1 cellular context compared by ENCODE assay signal in genomic region chr19:4379383-4380253, GRCh38.
A peak's percentile ranks its signal among the peaks of the same experiment; 100 is the strongest.
TF ChIP-seq lines count a peak whose summit lies in the region.

No MANE protein-coding gene starts in this region.

TF ChIP-seq in GM12878, 131 proteins besides CTCF, POLR2A, EP300 and RAD21 (continued from another document and continues in another):
- peak; percentile 88; the same call in 1 of the 2 replicates for TF ChIP-seq RELB (IDR thresholded peaks at IDR 0.05; ENCODE audit: low read depth)
- TF ChIP-seq SMARCA5 (IDR thresholded peaks at IDR 0.05), result peak; percentile 71; the same call in 1 of the 2 replicates
- 0 out of 2 replicates have a peak, but pooled peaks have one; percentile 19 for TF ChIP-seq RFX5 (IDR thresholded peaks at IDR 0.05; ENCODE audit: low read depth, low read length)
- peak; percentile 74 for TF ChIP-seq MEF2B (IDR thresholded peaks at IDR 0.05; ENCODE audit: partially characterized antibody, poor library complexity, severe bottlenecking)
- TF ChIP-seq SIX5 (IDR thresholded peaks at IDR 0.05; ENCODE audit: low read depth, low read length, severe bottlenecking), result no peak
- TF ChIP-seq SKIL (IDR thresholded peaks at IDR 0.05; ENCODE audit: low read depth, poor library complexity, severe bottlenecking), result peak; percentile 33
- no peak for TF ChIP-seq ATF3 (IDR thresholded peaks at IDR 0.05; ENCODE audit: borderline replicate concordance, extremely low read depth, low read depth, low read length)
- peak; percentile 65 for TF ChIP-seq NR2F1 (conservative IDR thresholded peaks at IDR 0.05)
- TF ChIP-seq IRF4 (IDR thresholded peaks at IDR 0.05; ENCODE audit: low read depth, low read length), result 0 out of 2 replicates have a peak, but pooled peaks have one; percentile 38
- TF ChIP-seq RBBP5 (conservative IDR thresholded peaks at IDR 0.05), result no peak
- peak; percentile 87 for TF ChIP-seq MAX (IDR thresholded peaks at IDR 0.05; ENCODE audit: low read depth, low read length)
- peak; percentile 81 for TF ChIP-seq ATF7 (IDR thresholded peaks at IDR 0.05; ENCODE audit: low read depth)
- no peak for TF ChIP-seq IRF5 (IDR thresholded peaks at IDR 0.05; ENCODE audit: borderline replicate concordance)
- TF ChIP-seq STAT3 (IDR thresholded peaks at IDR 0.05; ENCODE audit: low read depth, low read length), result no peak
- TF ChIP-seq PBX3 (IDR thresholded peaks at IDR 0.05; ENCODE audit: insufficient replicate concordance, low read depth, low read length), result no peak
- no peak for TF ChIP-seq CEBPZ (IDR thresholded peaks at IDR 0.05; ENCODE audit: low read depth, low read length)
- no peak for TF ChIP-seq ZBTB11 (CRISPR knock-in tag; IDR thresholded peaks at IDR 0.05)
- TF ChIP-seq BCL3 (IDR thresholded peaks at IDR 0.05; ENCODE audit: borderline replicate concordance, insufficient read depth, low read depth, low read length, poor library complexity, severe bottlenecking), result peak; percentile 13
- peak; percentile 68; the same call in 1 of the 2 replicates for TF ChIP-seq TBL1XR1 (IDR thresholded peaks at IDR 0.05; ENCODE audit: low read depth, low read length)
- TF ChIP-seq TCF3 (IDR thresholded peaks at IDR 0.05; ENCODE audit: borderline replicate concordance, insufficient read depth, low read depth, low read length), result peak; percentile 74; the same call in 1 of the 2 replicates
- peak; percentile 74 for TF ChIP-seq TCF12 (IDR thresholded peaks at IDR 0.05; ENCODE audit: low read depth, low read length)
- 0 out of 2 replicates have a peak, but pooled peaks have one; percentile 38 for TF ChIP-seq SPI1 (IDR thresholded peaks at IDR 0.05; ENCODE audit: borderline replicate concordance, insufficient read depth, low read depth, low read length)
- 0 out of 4 replicates have a peak, but pooled peaks of 1 of the 2 experiments have one; percentile 11 for TF ChIP-seq ETV6 (conservative IDR thresholded peaks at IDR 0.05 in 1 of 2, IDR thresholded peaks at IDR 0.05 in 1 of 2; ENCODE audit: borderline replicate concordance in 1 of 2, low read depth in 1 of 2)
- peak; percentile 44; the same call in 1 of the 2 replicates for TF ChIP-seq MXI1 (IDR thresholded peaks at IDR 0.05; ENCODE audit: low read depth, low read length)
- TF ChIP-seq GATAD2B (conservative IDR thresholded peaks at IDR 0.05; ENCODE audit: low read depth), result peak; percentile 22; the same call in 1 of the 2 replicates
- peak; percentile 67; the same call in 1 of the 2 replicates for TF ChIP-seq SIN3A (IDR thresholded peaks at IDR 0.05; ENCODE audit: low read depth, low read length)
- TF ChIP-seq ZBTB4 (CRISPR knock-in tag; IDR thresholded peaks at IDR 0.05), result no peak
- TF ChIP-seq POU2F2 (IDR thresholded peaks at IDR 0.05; ENCODE audit: borderline replicate concordance, low read depth, low read length), result peak; percentile 57; the same call in 1 of the 3 replicates
- 0 out of 2 replicates have a peak, but pooled peaks have one; percentile 5 for TF ChIP-seq SMC3 (IDR thresholded peaks at IDR 0.05; ENCODE audit: borderline replicate concordance, low read length)
